ENCODE assay signal across 7 cellular contexts in the genomic region with DNA sequence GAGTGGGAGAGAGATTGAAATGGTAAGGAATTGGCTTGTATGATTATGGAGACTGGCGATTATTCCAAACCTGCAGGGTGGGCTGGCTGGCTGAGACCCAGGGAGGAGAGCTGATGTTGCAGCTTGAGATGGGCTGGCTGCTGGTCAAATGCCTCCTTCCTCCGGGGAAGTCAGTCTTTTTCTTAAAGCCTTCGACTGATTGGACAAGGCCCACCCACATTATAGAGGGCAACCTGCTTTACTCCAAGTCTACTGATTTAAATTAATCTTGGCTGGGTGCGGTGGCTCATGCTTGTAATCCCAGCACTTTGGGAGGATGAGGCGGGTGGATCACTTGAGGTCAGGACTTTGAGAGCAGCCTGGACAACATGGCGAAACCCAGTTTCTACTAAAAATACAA. TPM values are rescaled to one million over a fixed set of nuclear protein-coding genes. Genes with fewer than 3 reads are reported as not detected.
"Had no signal": no experiment of that assay in that cellular context is flagged by ENCODE, and none has a peak within 500 bp of the region (broad histone marks: within the 10 kb centered on the region; RNA-seq: fewer than 3 reads in every experiment).

No MANE protein-coding gene starts in this region.

- DNase-seq: GM23248, IMR-90, KBM-7 had no signal

- H3K36me3 ChIP-seq: HAP-1 had no signal

- H3K4me1 ChIP-seq: HAP-1 had no signal

- H3K9me3 ChIP-seq: HAP-1 had no signal

- H3K4me3 ChIP-seq: GM23248, HAP-1 had no signal

- H2AFZ ChIP-seq: GM23248 had no signal

- FAIRE-seq: HTR-8/SVneo had no signal

- H3K9ac ChIP-seq: GM23248 had no signal

- H3K27ac ChIP-seq: GM23248 had no signal

RNA-seq across cellular contexts. Expression of a gene that starts 58.4 kb away (rescaled TPM):
- total RNA-seq: GM23248, H4, HT-29, IMR-90 had no signal
- polyA plus RNA-seq: GM23248, IMR-90 had no signal
